ENCODE assay signal across 17 cellular contexts in genomic region chr13:49731766-49732165, GRCh38. TPM values are rescaled to one million over a fixed set of nuclear protein-coding genes. Genes with fewer than 3 reads are reported as not detected.
DNase-seq lines count a peak whose midpoint lies in the region; ATAC-seq and TF ChIP-seq lines count a peak whose summit lies in the region.
"Had no signal": no experiment of that assay in that cellular context is flagged by ENCODE, and none has a peak within 500 bp of the region (broad histone marks: within the 10 kb centered on the region; RNA-seq: fewer than 3 reads in every experiment).

No MANE protein-coding gene starts in this region.

- POLR2A ChIA-PET in naive thymus-derived CD4-positive, alpha-beta T cell (lab: Charles Lee): no interaction called here

- no peak overlapping the region for H3K27ac ChIP-seq in fibroblast of lung (ENCODE audit: insufficient read depth, low read length)
- H3K27ac ChIP-seq in naive thymus-derived CD4-positive, alpha-beta T cell (ENCODE audit: low read depth, low read length): no peak overlapping the region
- H3K27ac ChIP-seq: KMS-11, SK-N-MC had no signal

- H4K20me1 ChIP-seq in fibroblast of lung (ENCODE audit: control insufficient read depth, extremely low read depth, insufficient read depth, low read length): no peaks in the 10 kb centered on the region

- CTCF ChIA-PET in naive thymus-derived CD4-positive, alpha-beta T cell (lab: Charles Lee): no interaction called here

- H3K9me3 Mint-ChIP-seq in activated CD4-positive, alpha-beta T cell treated with anti-CD3 and anti-CD28 coated beads, Interleukin-2, amount 10 ng/mL, durations not matched to agents 24 days and 14 days: no peaks in the 10 kb centered on the region
- no peaks in the 10 kb centered on the region for H3K9me3 Mint-ChIP-seq in natural killer cell treated with Interleukin-12 subunit alpha and Interleukin-12 subunit beta and Interleukin-15 and Interleukin-18, amount 100 ng/mL, for 72 hours
- no peaks in the 10 kb centered on the region for H3K9me3 Mint-ChIP-seq in naive thymus-derived CD4-positive, alpha-beta T cell
- H3K9me3 Mint-ChIP-seq: activated naive CD8-positive, alpha-beta T cell treated with anti-CD3 and anti-CD28 coated beads, Interleukin-2, amount 10 ng/mL, durations not matched to agents 7 days and 5 days; effector memory CD8-positive, alpha-beta T cell; WTC11 had no signal

- no peak for TF ChIP-seq CTCF in fibroblast of lung (conservative IDR thresholded peaks at IDR 0.05 in 1 of 2, IDR thresholded peaks at IDR 0.05 in 1 of 2; ENCODE audit: low read depth in 1 of 2, low read length in 2 of 2)

- H3K36me3 ChIP-seq in fibroblast of lung (ENCODE audit: control insufficient read depth, insufficient read depth, low read length): no peaks in the 10 kb centered on the region
- H3K36me3 ChIP-seq in naive thymus-derived CD4-positive, alpha-beta T cell (ENCODE audit: control insufficient read depth in 2 of 3, insufficient read depth in 3 of 3, low read length in 3 of 3): peaks cover 0 to 6% (median under 1%) of the 10 kb centered on the region in 3 experiments

- intact Hi-C loops in activated CD4-positive, alpha-beta T cell treated with anti-CD3 and anti-CD28 coated beads, Interleukin-2, amount 10 ng/mL, durations not matched to agents 24 days and 14 days (cut with micrococcal nuclease): no loop called here
- intact Hi-C loops in naive thymus-derived CD4-positive, alpha-beta T cell (cut with micrococcal nuclease): no loop called here

- no peak overlapping the region for H3K4me2 ChIP-seq in fibroblast of lung (ENCODE audit: extremely low read depth, insufficient read depth, low read length)
- H3K4me2 ChIP-seq: KMS-11 had no signal

- no peak overlapping the region for H3K4me3 Mint-ChIP-seq in activated CD4-positive, alpha-beta T cell treated with anti-CD3 and anti-CD28 coated beads, Interleukin-2, amount 10 ng/mL, durations not matched to agents 24 days and 14 days
- H3K4me3 Mint-ChIP-seq in natural killer cell treated with Interleukin-12 subunit alpha and Interleukin-12 subunit beta and Interleukin-15 and Interleukin-18, amount 100 ng/mL, for 72 hours: no peak overlapping the region
- no peak overlapping the region for H3K4me3 Mint-ChIP-seq in naive thymus-derived CD4-positive, alpha-beta T cell
- H3K4me3 Mint-ChIP-seq: activated naive CD8-positive, alpha-beta T cell treated with anti-CD3 and anti-CD28 coated beads, Interleukin-2, amount 10 ng/mL, durations not matched to agents 7 days and 5 days; effector memory CD8-positive, alpha-beta T cell; WTC11 had no signal

- H2AFZ ChIP-seq in fibroblast of lung (ENCODE audit: low read length): no peak overlapping the region

- H3K4me3 ChIP-seq in fibroblast of lung (replicated peaks in 1 of 4; ENCODE audit: control extremely low read depth in 1 of 4, insufficient read depth in 1 of 4, low read depth in 3 of 4, low read length in 4 of 4): no peak overlapping the region
- H3K4me3 ChIP-seq in naive thymus-derived CD4-positive, alpha-beta T cell (ENCODE audit: low read length): no peak overlapping the region
- H3K4me3 ChIP-seq: SK-N-MC had no signal

- no peak overlapping the region for H3K9ac ChIP-seq in fibroblast of lung (ENCODE audit: insufficient read depth, low read length)
- H3K9ac ChIP-seq: KMS-11 had no signal

- DNase-seq in COLO829 (ENCODE audit: low spot score) (peak; percentile 16), RPMI7951 (ENCODE audit: low read depth) (peak; percentile 64), fibroblast of lung (ENCODE audit: low read depth in 2 of 2) (peak; percentile 81 to 85), renal cortical epithelial cell (ENCODE audit: low read depth) (peak; percentile 42), retina (no peak)
- DNase-seq in activated CD4-positive, alpha-beta T cell treated with anti-CD3 and anti-CD28 coated beads, Interleukin-2, amount 10 ng/mL, durations not matched to agents 24 days and 14 days: no peak
- no peak for DNase-seq in natural killer cell treated with Interleukin-12 subunit alpha and Interleukin-12 subunit beta and Interleukin-15 and Interleukin-18, amount 100 ng/mL, for 72 hours (ENCODE audit: low spot score)
- no peak for DNase-seq in naive thymus-derived CD4-positive, alpha-beta T cell
- DNase-seq: activated CD8-positive, alpha-beta memory T cell treated with anti-CD3 and anti-CD28 coated beads, Interleukin-2, amount 50 U/mL, for 48 hours; activated naive CD8-positive, alpha-beta T cell treated with anti-CD3 and anti-CD28 coated beads, Interleukin-2, amount 10 ng/mL, durations not matched to agents 7 days and 5 days; effector memory CD8-positive, alpha-beta T cell; NCI-H2029 treated with DMSO at 0.1 percent for 48 hours; posterior cingulate gyrus; stimulated activated naive CD8-positive, alpha-beta T cell treated with anti-CD3 and anti-CD28 coated beads, Interleukin-15, Interleukin-2, amounts not matched to agents 100 U/mL and 50 U/mL, for 24 hours had no signal

- H3K27me3 Mint-ChIP-seq in activated CD4-positive, alpha-beta T cell treated with anti-CD3 and anti-CD28 coated beads, Interleukin-2, amount 10 ng/mL, durations not matched to agents 24 days and 14 days: no peaks in the 10 kb centered on the region
- H3K27me3 Mint-ChIP-seq in natural killer cell treated with Interleukin-12 subunit alpha and Interleukin-12 subunit beta and Interleukin-15 and Interleukin-18, amount 100 ng/mL, for 72 hours: no peaks in the 10 kb centered on the region
- no peaks in the 10 kb centered on the region for H3K27me3 Mint-ChIP-seq in naive thymus-derived CD4-positive, alpha-beta T cell
- H3K27me3 Mint-ChIP-seq: activated naive CD8-positive, alpha-beta T cell treated with anti-CD3 and anti-CD28 coated beads, Interleukin-2, amount 10 ng/mL, durations not matched to agents 7 days and 5 days; effector memory CD8-positive, alpha-beta T cell had no signal

- H3K79me2 ChIP-seq in fibroblast of lung (ENCODE audit: control insufficient read depth, insufficient read depth, low read length): no peaks in the 10 kb centered on the region

- no peak for ATAC-seq in natural killer cell treated with Interleukin-12 subunit alpha and Interleukin-12 subunit beta and Interleukin-15 and Interleukin-18, amount 100 ng/mL, for 72 hours
- ATAC-seq in naive thymus-derived CD4-positive, alpha-beta T cell: no peak
- ATAC-seq: effector memory CD8-positive, alpha-beta T cell; stimulated activated naive CD8-positive, alpha-beta T cell treated with anti-CD3 and anti-CD28 coated beads, Interleukin-15, Interleukin-2, amounts not matched to agents 100 U/mL and 50 U/mL, for 24 hours; WTC11 had no signal

- no peaks in the 10 kb centered on the region for H3K27me3 ChIP-seq in fibroblast of lung (ENCODE audit: control insufficient read depth, insufficient read depth, low read length)
- H3K27me3 ChIP-seq in naive thymus-derived CD4-positive, alpha-beta T cell (ENCODE audit: control insufficient read depth in 2 of 2, insufficient read depth in 2 of 2, low read length in 2 of 2): no peaks in the 10 kb centered on the region

- H3K27ac Mint-ChIP-seq in activated CD4-positive, alpha-beta T cell treated with anti-CD3 and anti-CD28 coated beads, Interleukin-2, amount 10 ng/mL, durations not matched to agents 24 days and 14 days: no peak overlapping the region
- H3K27ac Mint-ChIP-seq in natural killer cell treated with Interleukin-12 subunit alpha and Interleukin-12 subunit beta and Interleukin-15 and Interleukin-18, amount 100 ng/mL, for 72 hours: no peak overlapping the region
- H3K27ac Mint-ChIP-seq in naive thymus-derived CD4-positive, alpha-beta T cell: no peak overlapping the region
- H3K27ac Mint-ChIP-seq: activated naive CD8-positive, alpha-beta T cell treated with anti-CD3 and anti-CD28 coated beads, Interleukin-2, amount 10 ng/mL, durations not matched to agents 7 days and 5 days; effector memory CD8-positive, alpha-beta T cell; WTC11 had no signal

- peaks cover 3% of the 10 kb centered on the region for H3K4me1 ChIP-seq in fibroblast of lung (ENCODE audit: control insufficient read depth, extremely low read depth, insufficient read depth, low read length)
- H3K4me1 ChIP-seq in naive thymus-derived CD4-positive, alpha-beta T cell (ENCODE audit: control insufficient read depth in 2 of 2, insufficient read depth in 2 of 2, low read length in 2 of 2): no peaks in the 10 kb centered on the region

- H3K9me3 ChIP-seq in fibroblast of lung (ENCODE audit: control insufficient read depth, insufficient read depth, low read depth, low read length): no peaks in the 10 kb centered on the region
- no peaks in the 10 kb centered on the region for H3K9me3 ChIP-seq in naive thymus-derived CD4-positive, alpha-beta T cell (ENCODE audit: control insufficient read depth in 2 of 3, low read length in 3 of 3)

- H3K4me1 Mint-ChIP-seq in activated CD4-positive, alpha-beta T cell treated with anti-CD3 and anti-CD28 coated beads, Interleukin-2, amount 10 ng/mL, durations not matched to agents 24 days and 14 days: no peaks in the 10 kb centered on the region
- no peaks in the 10 kb centered on the region for H3K4me1 Mint-ChIP-seq in natural killer cell treated with Interleukin-12 subunit alpha and Interleukin-12 subunit beta and Interleukin-15 and Interleukin-18, amount 100 ng/mL, for 72 hours (ENCODE audit: low read depth in 2 of 2)
- H3K4me1 Mint-ChIP-seq in naive thymus-derived CD4-positive, alpha-beta T cell: no peaks in the 10 kb centered on the region
- H3K4me1 Mint-ChIP-seq: activated naive CD8-positive, alpha-beta T cell treated with anti-CD3 and anti-CD28 coated beads, Interleukin-2, amount 10 ng/mL, durations not matched to agents 7 days and 5 days; WTC11 had no signal

- peaks cover 24% of the 10 kb centered on the region for H3K36me3 Mint-ChIP-seq in activated CD4-positive, alpha-beta T cell treated with anti-CD3 and anti-CD28 coated beads, Interleukin-2, amount 10 ng/mL, durations not matched to agents 24 days and 14 days (ENCODE audit: low read depth)
- H3K36me3 Mint-ChIP-seq in natural killer cell treated with Interleukin-12 subunit alpha and Interleukin-12 subunit beta and Interleukin-15 and Interleukin-18, amount 100 ng/mL, for 72 hours: peaks cover 11% of the 10 kb centered on the region
- peaks cover 4 to 33% (median 28%) of the 10 kb centered on the region in 5 donors for H3K36me3 Mint-ChIP-seq in naive thymus-derived CD4-positive, alpha-beta T cell

RNA-seq across cellular contexts. Expression of gene EBPL, which starts 40.5 kb away (rescaled TPM):
- 52.3 and 70.0 TPM in 2 replicates for total RNA-seq in RPMI7951 (2014; rRNA removed; shearing (Covaris generic))
- total RNA-seq in fibroblast of lung: 90.3 and 93.7 TPM in 2 replicates
- polyA plus RNA-seq in fibroblast of lung: 69.4 and 78.2 TPM in 2 replicates
- polyA plus RNA-seq in fibroblast of lung (2012): 58.6 and 64.7 TPM in 2 replicates
- polyA minus RNA-seq in fibroblast of lung (ENCODE audit: low replicate concordance): 14.7 and 23.3 TPM in 2 replicates
- 55.4 and 67.2 TPM in 2 replicates for total RNA-seq in renal cortical epithelial cell
- total RNA-seq in activated CD4-positive, alpha-beta T cell treated with anti-CD3 and anti-CD28 coated beads, Interleukin-2, amount 10 ng/mL, durations not matched to agents 24 days and 14 days: 49.0 and 52.3 TPM in 2 replicates
- 10 to 100 TPM; 20.1 to 39.0 TPM for total RNA-seq in natural killer cell treated with Interleukin-12 subunit alpha and Interleukin-12 subunit beta and Interleukin-15 and Interleukin-18, amount 100 ng/mL, for 72 hours
- total RNA-seq in naive thymus-derived CD4-positive, alpha-beta T cell: 10 to 100 TPM; 13.3 to 34.9 (median 20.4) TPM
- 10 to 100 TPM; 60.7 to 74.6 TPM for polyA plus RNA-seq in naive thymus-derived CD4-positive, alpha-beta T cell

Comparison
In these comparisons a context has a peak if more than half of its experiments do, and no peak if none do; other contexts are left out.
1. DNase-seq: peak in COLO829 (single experiment), RPMI7951 (single experiment), fibroblast of lung (2 of 2) and renal cortical epithelial cell (single experiment); none in activated CD4-positive, alpha-beta T cell treated with anti-CD3 and anti-CD28 coated beads, Interleukin-2, amount 10 ng/mL, durations not matched to agents 24 days and 14 days (single experiment), natural killer cell treated with Interleukin-12 subunit alpha and Interleukin-12 subunit beta and Interleukin-15 and Interleukin-18, amount 100 ng/mL, for 72 hours (single experiment), naive thymus-derived CD4-positive, alpha-beta T cell (0 of 9) and retina (single experiment).